In the genomic region with DNA sequence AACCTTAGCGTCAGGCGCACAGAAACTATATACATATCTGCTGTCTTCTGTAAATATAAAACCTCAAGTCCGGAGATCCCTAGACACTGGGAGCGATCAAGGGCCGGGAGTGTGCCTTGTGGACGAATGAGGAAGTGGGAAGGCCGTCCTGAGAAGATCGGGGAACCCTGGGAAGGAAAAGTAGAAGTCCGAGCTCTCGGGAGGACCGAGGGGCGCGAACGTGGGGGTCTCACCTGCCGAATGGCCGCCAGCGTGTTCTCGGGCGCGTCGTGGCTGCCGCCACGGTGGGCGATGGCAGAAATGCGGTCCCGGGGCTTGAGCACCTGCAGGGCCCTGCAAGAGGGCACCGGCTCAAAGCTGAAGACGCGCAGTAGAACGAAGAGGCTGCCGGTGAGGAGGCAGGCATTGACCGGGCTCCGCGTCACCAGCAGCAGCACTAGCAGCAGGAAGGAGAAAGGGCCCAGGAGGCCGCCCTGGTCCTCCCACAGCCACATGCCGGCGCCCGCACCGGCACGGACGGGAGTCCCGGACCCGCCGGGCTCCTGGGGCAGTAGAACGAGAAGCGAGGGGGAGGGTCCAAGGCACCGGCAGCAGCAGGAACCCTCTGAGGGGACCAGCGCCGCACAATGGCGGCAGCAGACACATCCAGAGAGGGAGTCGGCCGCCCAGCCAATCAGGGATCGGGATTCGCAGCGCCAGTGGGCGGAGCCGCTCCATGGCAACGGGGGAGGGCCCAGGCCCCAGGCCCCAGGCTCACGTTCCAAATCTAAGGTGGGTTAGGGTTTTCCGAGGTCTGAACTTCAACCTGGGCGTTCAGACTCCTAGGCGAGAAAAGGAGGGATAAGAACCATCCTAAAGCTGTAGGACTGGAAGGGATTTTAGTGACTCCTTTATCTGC, we compare ENCODE assay signal across 1 cellular context.
TF ChIP-seq lines count a peak whose summit lies in the region.

A gene with protein sequence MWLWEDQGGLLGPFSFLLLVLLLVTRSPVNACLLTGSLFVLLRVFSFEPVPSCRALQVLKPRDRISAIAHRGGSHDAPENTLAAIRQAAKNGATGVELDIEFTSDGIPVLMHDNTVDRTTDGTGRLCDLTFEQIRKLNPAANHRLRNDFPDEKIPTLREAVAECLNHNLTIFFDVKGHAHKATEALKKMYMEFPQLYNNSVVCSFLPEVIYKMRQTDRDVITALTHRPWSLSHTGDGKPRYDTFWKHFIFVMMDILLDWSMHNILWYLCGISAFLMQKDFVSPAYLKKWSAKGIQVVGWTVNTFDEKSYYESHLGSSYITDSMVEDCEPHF (minus strand): TSS at position 628 of the 898 bp plus-strand sequence. CDS start 134 bp downstream, at position 494.

TF ChIP-seq in GM12878, 131 proteins besides CTCF, POLR2A, EP300 and RAD21 (continued from another document):
- TF ChIP-seq, protein P1, sequence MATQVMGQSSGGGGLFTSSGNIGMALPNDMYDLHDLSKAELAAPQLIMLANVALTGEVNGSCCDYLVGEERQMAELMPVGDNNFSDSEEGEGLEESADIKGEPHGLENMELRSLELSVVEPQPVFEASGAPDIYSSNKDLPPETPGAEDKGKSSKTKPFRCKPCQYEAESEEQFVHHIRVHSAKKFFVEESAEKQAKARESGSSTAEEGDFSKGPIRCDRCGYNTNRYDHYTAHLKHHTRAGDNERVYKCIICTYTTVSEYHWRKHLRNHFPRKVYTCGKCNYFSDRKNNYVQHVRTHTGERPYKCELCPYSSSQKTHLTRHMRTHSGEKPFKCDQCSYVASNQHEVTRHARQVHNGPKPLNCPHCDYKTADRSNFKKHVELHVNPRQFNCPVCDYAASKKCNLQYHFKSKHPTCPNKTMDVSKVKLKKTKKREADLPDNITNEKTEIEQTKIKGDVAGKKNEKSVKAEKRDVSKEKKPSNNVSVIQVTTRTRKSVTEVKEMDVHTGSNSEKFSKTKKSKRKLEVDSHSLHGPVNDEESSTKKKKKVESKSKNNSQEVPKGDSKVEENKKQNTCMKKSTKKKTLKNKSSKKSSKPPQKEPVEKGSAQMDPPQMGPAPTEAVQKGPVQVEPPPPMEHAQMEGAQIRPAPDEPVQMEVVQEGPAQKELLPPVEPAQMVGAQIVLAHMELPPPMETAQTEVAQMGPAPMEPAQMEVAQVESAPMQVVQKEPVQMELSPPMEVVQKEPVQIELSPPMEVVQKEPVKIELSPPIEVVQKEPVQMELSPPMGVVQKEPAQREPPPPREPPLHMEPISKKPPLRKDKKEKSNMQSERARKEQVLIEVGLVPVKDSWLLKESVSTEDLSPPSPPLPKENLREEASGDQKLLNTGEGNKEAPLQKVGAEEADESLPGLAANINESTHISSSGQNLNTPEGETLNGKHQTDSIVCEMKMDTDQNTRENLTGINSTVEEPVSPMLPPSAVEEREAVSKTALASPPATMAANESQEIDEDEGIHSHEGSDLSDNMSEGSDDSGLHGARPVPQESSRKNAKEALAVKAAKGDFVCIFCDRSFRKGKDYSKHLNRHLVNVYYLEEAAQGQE (IDR thresholded peaks at IDR 0.05; ENCODE audit: low read depth, low read length): no peak
- TF ChIP-seq ZZZ3 (IDR thresholded peaks at IDR 0.05; ENCODE audit: control insufficient read depth, insufficient read length, low read depth): no peak
- TF ChIP-seq BACH1 (IDR thresholded peaks at IDR 0.05; ENCODE audit: borderline replicate concordance): no peak
- TF ChIP-seq, protein P2, sequence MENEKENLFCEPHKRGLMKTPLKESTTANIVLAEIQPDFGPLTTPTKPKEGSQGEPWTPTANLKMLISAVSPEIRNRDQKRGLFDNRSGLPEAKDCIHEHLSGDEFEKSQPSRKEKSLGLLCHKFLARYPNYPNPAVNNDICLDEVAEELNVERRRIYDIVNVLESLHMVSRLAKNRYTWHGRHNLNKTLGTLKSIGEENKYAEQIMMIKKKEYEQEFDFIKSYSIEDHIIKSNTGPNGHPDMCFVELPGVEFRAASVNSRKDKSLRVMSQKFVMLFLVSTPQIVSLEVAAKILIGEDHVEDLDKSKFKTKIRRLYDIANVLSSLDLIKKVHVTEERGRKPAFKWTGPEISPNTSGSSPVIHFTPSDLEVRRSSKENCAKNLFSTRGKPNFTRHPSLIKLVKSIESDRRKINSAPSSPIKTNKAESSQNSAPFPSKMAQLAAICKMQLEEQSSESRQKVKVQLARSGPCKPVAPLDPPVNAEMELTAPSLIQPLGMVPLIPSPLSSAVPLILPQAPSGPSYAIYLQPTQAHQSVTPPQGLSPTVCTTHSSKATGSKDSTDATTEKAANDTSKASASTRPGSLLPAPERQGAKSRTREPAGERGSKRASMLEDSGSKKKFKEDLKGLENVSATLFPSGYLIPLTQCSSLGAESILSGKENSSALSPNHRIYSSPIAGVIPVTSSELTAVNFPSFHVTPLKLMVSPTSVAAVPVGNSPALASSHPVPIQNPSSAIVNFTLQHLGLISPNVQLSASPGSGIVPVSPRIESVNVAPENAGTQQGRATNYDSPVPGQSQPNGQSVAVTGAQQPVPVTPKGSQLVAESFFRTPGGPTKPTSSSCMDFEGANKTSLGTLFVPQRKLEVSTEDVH (IDR thresholded peaks at IDR 0.05; ENCODE audit: low read depth, partially characterized antibody): no peak
- TF ChIP-seq, protein P3, sequence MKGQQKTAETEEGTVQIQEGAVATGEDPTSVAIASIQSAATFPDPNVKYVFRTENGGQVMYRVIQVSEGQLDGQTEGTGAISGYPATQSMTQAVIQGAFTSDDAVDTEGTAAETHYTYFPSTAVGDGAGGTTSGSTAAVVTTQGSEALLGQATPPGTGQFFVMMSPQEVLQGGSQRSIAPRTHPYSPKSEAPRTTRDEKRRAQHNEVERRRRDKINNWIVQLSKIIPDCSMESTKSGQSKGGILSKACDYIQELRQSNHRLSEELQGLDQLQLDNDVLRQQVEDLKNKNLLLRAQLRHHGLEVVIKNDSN (IDR thresholded peaks at IDR 0.05; ENCODE audit: borderline replicate concordance, extremely low read length, insufficient read depth, low read depth, low read length): no peak
- TF ChIP-seq, protein P4, sequence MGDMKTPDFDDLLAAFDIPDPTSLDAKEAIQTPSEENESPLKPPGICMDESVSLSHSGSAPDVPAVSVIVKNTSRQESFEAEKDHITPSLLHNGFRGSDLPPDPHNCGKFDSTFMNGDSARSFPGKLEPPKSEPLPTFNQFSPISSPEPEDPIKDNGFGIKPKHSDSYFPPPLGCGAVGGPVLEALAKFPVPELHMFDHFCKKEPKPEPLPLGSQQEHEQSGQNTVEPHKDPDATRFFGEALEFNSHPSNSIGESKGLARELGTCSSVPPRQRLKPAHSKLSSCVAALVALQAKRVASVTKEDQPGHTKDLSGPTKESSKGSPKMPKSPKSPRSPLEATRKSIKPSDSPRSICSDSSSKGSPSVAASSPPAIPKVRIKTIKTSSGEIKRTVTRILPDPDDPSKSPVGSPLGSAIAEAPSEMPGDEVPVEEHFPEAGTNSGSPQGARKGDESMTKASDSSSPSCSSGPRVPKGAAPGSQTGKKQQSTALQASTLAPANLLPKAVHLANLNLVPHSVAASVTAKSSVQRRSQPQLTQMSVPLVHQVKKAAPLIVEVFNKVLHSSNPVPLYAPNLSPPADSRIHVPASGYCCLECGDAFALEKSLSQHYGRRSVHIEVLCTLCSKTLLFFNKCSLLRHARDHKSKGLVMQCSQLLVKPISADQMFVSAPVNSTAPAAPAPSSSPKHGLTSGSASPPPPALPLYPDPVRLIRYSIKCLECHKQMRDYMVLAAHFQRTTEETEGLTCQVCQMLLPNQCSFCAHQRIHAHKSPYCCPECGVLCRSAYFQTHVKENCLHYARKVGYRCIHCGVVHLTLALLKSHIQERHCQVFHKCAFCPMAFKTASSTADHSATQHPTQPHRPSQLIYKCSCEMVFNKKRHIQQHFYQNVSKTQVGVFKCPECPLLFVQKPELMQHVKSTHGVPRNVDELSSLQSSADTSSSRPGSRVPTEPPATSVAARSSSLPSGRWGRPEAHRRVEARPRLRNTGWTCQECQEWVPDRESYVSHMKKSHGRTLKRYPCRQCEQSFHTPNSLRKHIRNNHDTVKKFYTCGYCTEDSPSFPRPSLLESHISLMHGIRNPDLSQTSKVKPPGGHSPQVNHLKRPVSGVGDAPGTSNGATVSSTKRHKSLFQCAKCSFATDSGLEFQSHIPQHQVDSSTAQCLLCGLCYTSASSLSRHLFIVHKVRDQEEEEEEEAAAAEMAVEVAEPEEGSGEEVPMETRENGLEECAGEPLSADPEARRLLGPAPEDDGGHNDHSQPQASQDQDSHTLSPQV (IDR thresholded peaks at IDR 0.05): no peak
- TF ChIP-seq TBL1XR1 (IDR thresholded peaks at IDR 0.05; ENCODE audit: low read depth, low read length): no peak
- TF ChIP-seq CBX3 (IDR thresholded peaks at IDR 0.05; ENCODE audit: borderline replicate concordance, low read depth): no peak
- TF ChIP-seq FOS (IDR thresholded peaks at IDR 0.05; ENCODE audit: borderline replicate concordance, extremely low read depth, insufficient read length): no peak
- TF ChIP-seq IKZF1 (conservative IDR thresholded peaks at IDR 0.05): no peak; the same call in none of the 2 replicates
- TF ChIP-seq, protein P5, sequence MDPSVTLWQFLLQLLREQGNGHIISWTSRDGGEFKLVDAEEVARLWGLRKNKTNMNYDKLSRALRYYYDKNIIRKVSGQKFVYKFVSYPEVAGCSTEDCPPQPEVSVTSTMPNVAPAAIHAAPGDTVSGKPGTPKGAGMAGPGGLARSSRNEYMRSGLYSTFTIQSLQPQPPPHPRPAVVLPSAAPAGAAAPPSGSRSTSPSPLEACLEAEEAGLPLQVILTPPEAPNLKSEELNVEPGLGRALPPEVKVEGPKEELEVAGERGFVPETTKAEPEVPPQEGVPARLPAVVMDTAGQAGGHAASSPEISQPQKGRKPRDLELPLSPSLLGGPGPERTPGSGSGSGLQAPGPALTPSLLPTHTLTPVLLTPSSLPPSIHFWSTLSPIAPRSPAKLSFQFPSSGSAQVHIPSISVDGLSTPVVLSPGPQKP (IDR thresholded peaks at IDR 0.05; ENCODE audit: low read depth, low read length): no peak
- TF ChIP-seq RCOR1 (conservative IDR thresholded peaks at IDR 0.05; ENCODE audit: low read depth, low read length): no peak
- TF ChIP-seq NRF1 (conservative IDR thresholded peaks at IDR 0.05; ENCODE audit: low read depth, low read length): no peak
- TF ChIP-seq PML (IDR thresholded peaks at IDR 0.05; ENCODE audit: low read length): no peak
- 0 out of 2 replicates have a peak, but pooled peaks have one; percentile 74 for TF ChIP-seq ASH2L (IDR thresholded peaks at IDR 0.05; ENCODE audit: borderline replicate concordance, low read depth)
- 0 out of 3 replicates have a peak, but pooled peaks have one; percentile 37 for TF ChIP-seq POU2F2 (IDR thresholded peaks at IDR 0.05; ENCODE audit: borderline replicate concordance, low read depth, low read length)
- no peak for TF ChIP-seq TCF12 (IDR thresholded peaks at IDR 0.05; ENCODE audit: low read depth, low read length)
- TF ChIP-seq JUND (IDR thresholded peaks at IDR 0.05; ENCODE audit: low read depth, low read length): no peak
- TF ChIP-seq CREB1 (IDR thresholded peaks at IDR 0.05; ENCODE audit: low read depth): peak; percentile 59; the same call in 1 of the 2 replicates
- TF ChIP-seq SPI1 (IDR thresholded peaks at IDR 0.05; ENCODE audit: borderline replicate concordance, insufficient read depth, low read depth, low read length): peak; percentile 75
- TF ChIP-seq SIX5 (IDR thresholded peaks at IDR 0.05; ENCODE audit: low read depth, low read length, severe bottlenecking): no peak
- TF ChIP-seq RBBP5 (conservative IDR thresholded peaks at IDR 0.05): no peak
- TF ChIP-seq IKZF2 (IDR thresholded peaks at IDR 0.05): no peak; a peak in 2 of 4 replicates
- no peak for TF ChIP-seq BCL11A (IDR thresholded peaks at IDR 0.05; ENCODE audit: low read depth, low read length)
TF ChIP-seq in GM12878: peak in this region for 29.
